31 cellular contexts compared by ENCODE assay signal in the genomic region with DNA sequence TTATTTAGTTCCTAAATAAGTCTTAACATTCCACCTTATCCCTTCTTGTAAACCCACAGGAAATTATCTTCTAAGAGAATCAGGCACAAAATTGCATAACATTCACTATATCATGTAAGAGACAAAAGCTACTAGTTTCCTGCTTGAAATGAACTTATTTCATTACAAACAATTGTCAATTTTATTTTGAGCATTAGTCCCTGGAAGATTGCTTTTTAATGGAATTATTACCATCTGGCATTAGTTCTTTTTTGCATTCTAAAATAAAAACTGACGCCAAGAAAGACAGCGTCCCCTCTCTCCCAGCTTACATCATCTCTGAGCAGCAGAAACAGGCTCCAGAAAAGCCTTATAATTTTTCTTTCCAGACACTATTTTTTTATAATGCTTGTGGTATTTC.
"Had no signal": no experiment of that assay in that cellular context is flagged by ENCODE, and none has a peak within 500 bp of the region (broad histone marks: within the 10 kb centered on the region; RNA-seq: fewer than 3 reads in every experiment).

No MANE protein-coding gene starts in this region.

- H3K4me2 ChIP-seq: PC-9 had no signal

- H2AFZ ChIP-seq: PC-9 had no signal

- H3K36me3 ChIP-seq: breast epithelium, MG63 had no signal

- DNase-seq: activated CD4-positive, alpha-beta T cell treated with anti-CD3 and anti-CD28 coated beads for 1 hour; activated CD4-positive, alpha-beta T cell treated with anti-CD3 and anti-CD28 coated beads, Interleukin-2, amount 10 ng/mL, durations not matched to agents 24 days and 14 days; activated CD4-positive, alpha-beta T cell treated with anti-CD3 and anti-CD28 coated beads, Interleukin-2, amount 50 U/mL, for 4 hours; activated CD4-positive, CD25-positive, alpha-beta regulatory T cell; activated CD8-positive, alpha-beta T cell treated with anti-CD3 and anti-CD28 coated beads for 36 hours; activated effector memory CD4-positive, alpha-beta T cell treated with anti-CD3 and anti-CD28 coated beads, Interleukin-2, amount 50 U/mL, for 16 hours; activated naive CD4-positive, alpha-beta T cell; activated naive CD4-positive, alpha-beta T cell treated with anti-CD3 and anti-CD28 coated beads, Interleukin-2, amount 50 U/mL, for 16 hours; activated naive CD8-positive, alpha-beta T cell treated with anti-CD3 and anti-CD28 coated beads for 36 hours; activated T-cell treated with anti-CD3 and anti-CD28 coated beads, Interleukin-2, amount 50 U/mL, for 1 hour; activated T-cell treated with anti-CD3 and anti-CD28 coated beads, Interleukin-2, amount 50 U/mL, for 72 hours; amygdala; body of pancreas; MG63; NCI-H1048; NCI-H1105 treated with DMSO at 0.1 percent for 48 hours; NCI-H1436; NCI-H1694; NCI-H1930; NCI-H2081 treated with DMSO at 0.1 percent for 48 hours; NCI-H510A; NCI-H526; NCI-H748 treated with DMSO at 0.1 percent for 48 hours; NK-92 treated with Interleukin-12 subunit alpha and Interleukin-12 subunit beta, amount 100 ng/mL, for 24 hours; PC-9; SIG-M5; T1000; WERI-Rb-1 had no signal

- H3K4me3 ChIP-seq: ascending aorta, body of pancreas, breast epithelium, MG63, PC-9 had no signal

- H3K9me3 ChIP-seq: ascending aorta, body of pancreas, breast epithelium, MG63 had no signal

- H3K27me3 ChIP-seq: ascending aorta, body of pancreas, breast epithelium, MG63 had no signal

- H3K27ac ChIP-seq: ascending aorta, body of pancreas, breast epithelium, PC-9, RWPE1, WERI-Rb-1 had no signal

- H3K4me1 ChIP-seq: ascending aorta, body of pancreas, breast epithelium had no signal
